1 cellular context compared by ENCODE assay signal in genomic region chr17:28282596-28282995, GRCh38.
TF ChIP-seq lines count a peak whose summit lies in the region.

No MANE protein-coding gene starts in this region.

TF ChIP-seq in HEK293, 187 proteins besides CTCF, POLR2A, EP300 and RAD21 (continued from another document):
- TF ChIP-seq PRDM6 (tag by site-specific recombination; IDR thresholded peaks at IDR 0.05) (peak; percentile 50; the same call in 1 of the 2 replicates), ZNF558 (tag by site-specific recombination; IDR thresholded peaks at IDR 0.05) (peak; percentile 68; the same call in 1 of the 2 replicates), ZNF585B (tag by site-specific recombination; IDR thresholded peaks at IDR 0.05) (no peak), ZNF521 (tag by site-specific recombination; IDR thresholded peaks at IDR 0.05) (no peak), ZNF596 (tag by site-specific recombination; IDR thresholded peaks at IDR 0.05) (no peak), ATF2 (tag by site-specific recombination; IDR thresholded peaks at IDR 0.05; ENCODE audit: low read depth) (no peak), ZNF48 (tag by site-specific recombination; IDR thresholded peaks at IDR 0.05) (no peak), ELK4 (IDR thresholded peaks at IDR 0.05; ENCODE audit: borderline replicate concordance, low read depth, low read length) (no peak), ZNF791 (tag by site-specific recombination; IDR thresholded peaks at IDR 0.05) (no peak), ZNF514 (tag by site-specific recombination; IDR thresholded peaks at IDR 0.05) (no peak), KLF8 (tag by site-specific recombination; IDR thresholded peaks at IDR 0.05) (peak; percentile 63; the same call in 1 of the 2 replicates), ZNF510 (tag by site-specific recombination; IDR thresholded peaks at IDR 0.05; ENCODE audit: insufficient replicate concordance) (no peak), ZBTB20 (tag by site-specific recombination; IDR thresholded peaks at IDR 0.05) (no peak), TCF7L2 (IDR thresholded peaks at IDR 0.05; ENCODE audit: borderline replicate concordance, low read depth, low read length) (no peak), ZNF214 (tag by site-specific recombination; IDR thresholded peaks at IDR 0.05; ENCODE audit: borderline replicate concordance) (no peak), ZNF341 (tag by site-specific recombination; IDR thresholded peaks at IDR 0.05; ENCODE audit: low read depth) (no peak), AEBP2 (tag by site-specific recombination; IDR thresholded peaks at IDR 0.05; ENCODE audit: borderline replicate concordance) (no peak), ZNF335 (tag by site-specific recombination; conservative IDR thresholded peaks at IDR 0.05) (peak; percentile 91), ZNF2 (tag by site-specific recombination; IDR thresholded peaks at IDR 0.05) (no peak), REST (tag by site-specific recombination; IDR thresholded peaks at IDR 0.05) (no peak), ZNF239 (tag by site-specific recombination; IDR thresholded peaks at IDR 0.05) (no peak), ZBTB17 (tag by site-specific recombination; IDR thresholded peaks at IDR 0.05) (peak; percentile 86), ZNF433 (tag by site-specific recombination; IDR thresholded peaks at IDR 0.05; ENCODE audit: low read depth) (no peak), ZNF202 (tag by site-specific recombination; IDR thresholded peaks at IDR 0.05; ENCODE audit: borderline replicate concordance) (no peak)
